Comparison of ENCODE assay signal across 14 cellular contexts in the genomic region with DNA sequence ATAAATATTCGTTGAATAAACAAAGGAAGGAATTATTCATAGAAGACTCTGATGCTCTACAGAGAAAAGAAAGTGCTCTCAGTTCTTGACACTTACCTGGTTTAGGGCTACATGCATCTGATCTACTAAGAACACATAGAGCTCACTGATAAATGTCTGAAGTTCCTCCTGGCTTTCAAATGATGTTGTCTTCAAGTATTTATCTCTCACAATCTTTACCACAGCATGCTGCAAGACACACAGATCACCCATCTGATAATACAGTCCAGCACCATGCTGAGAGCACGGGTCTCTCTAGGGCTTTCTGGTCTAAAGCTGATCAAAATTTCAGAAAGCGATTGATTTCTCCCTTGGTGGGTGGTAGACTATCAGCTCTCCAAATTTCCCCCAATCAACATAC. TPM values are rescaled to one million over a fixed set of nuclear protein-coding genes. Genes with fewer than 3 reads are reported as not detected.
DNase-seq lines count a peak whose midpoint lies in the region; ATAC-seq and TF ChIP-seq lines count a peak whose summit lies in the region.
"Had no signal": no experiment of that assay in that cellular context is flagged by ENCODE, and none has a peak within 500 bp of the region (broad histone marks: within the 10 kb centered on the region; RNA-seq: fewer than 3 reads in every experiment).

No MANE protein-coding gene starts in this region.

- H3K4me1 Mint-ChIP-seq in activated T-helper 17 cell treated with anti-CD3 and anti-CD28 coated beads, Interleukin-2, amount 50 U/mL, for 72 hours, result no peaks in the 10 kb centered on the region
- H3K4me1 Mint-ChIP-seq in naive thymus-derived CD4-positive, alpha-beta T cell, result peaks cover 0 to 4% (median 0%) of the 10 kb centered on the region in 7 donors
- H3K4me1 Mint-ChIP-seq: CD4-positive, CD25-positive, alpha-beta regulatory T cell; H9 had no signal

- H3K9ac ChIP-seq in DND-41 (ENCODE audit: low read depth, low read length), result no peak overlapping the region

- no peaks in the 10 kb centered on the region for H3K27me3 Mint-ChIP-seq in activated T-helper 17 cell treated with anti-CD3 and anti-CD28 coated beads, Interleukin-2, amount 50 U/mL, for 72 hours
- H3K27me3 Mint-ChIP-seq in naive thymus-derived CD4-positive, alpha-beta T cell, result peaks cover 0 to 21% (median 0%) of the 10 kb centered on the region in 5 donors

- no peak for TF ChIP-seq CTCF in DND-41 (IDR thresholded peaks at IDR 0.05; ENCODE audit: borderline replicate concordance, extremely low read depth, low read length, poor library complexity, severe bottlenecking)

- TF ChIP-seq POLR2A in erythroblast (IDR thresholded peaks at IDR 0.05; ENCODE audit: low read length), result no peak

- H3K27me3 ChIP-seq in DND-41 (ENCODE audit: insufficient read depth, low read length, poor library complexity), result no peaks in the 10 kb centered on the region
- H3K27me3 ChIP-seq in naive thymus-derived CD4-positive, alpha-beta T cell (ENCODE audit: control insufficient read depth in 2 of 2, insufficient read depth in 2 of 2, low read length in 2 of 2), result no peaks in the 10 kb centered on the region

- no peak overlapping the region for H3K4me2 ChIP-seq in DND-41 (ENCODE audit: insufficient read depth, low read length)

- H3K9me3 Mint-ChIP-seq in activated T-helper 17 cell treated with anti-CD3 and anti-CD28 coated beads, Interleukin-2, amount 50 U/mL, for 72 hours, result no peaks in the 10 kb centered on the region
- no peaks in the 10 kb centered on the region for H3K9me3 Mint-ChIP-seq in naive thymus-derived CD4-positive, alpha-beta T cell
- H3K9me3 Mint-ChIP-seq: H9 had no signal

- no peak overlapping the region for H3K4me3 Mint-ChIP-seq in activated T-helper 17 cell treated with anti-CD3 and anti-CD28 coated beads, Interleukin-2, amount 50 U/mL, for 72 hours
- H3K4me3 Mint-ChIP-seq in naive thymus-derived CD4-positive, alpha-beta T cell, result no peak overlapping the region
- H3K4me3 Mint-ChIP-seq: CD4-positive, CD25-positive, alpha-beta regulatory T cell; H9 had no signal

- DNase-seq in DND-41, result no peak
- no peak for DNase-seq in naive thymus-derived CD4-positive, alpha-beta T cell
- DNase-seq in occipital lobe (lab: John Stamatoyannopoulos, UW), result no peak
- no peak for DNase-seq in erythroblast (lab: John Stamatoyannopoulos, UW)
- DNase-seq in DMS79 (lab: John Stamatoyannopoulos, UW), result no peak
- DNase-seq: BE2C; C1 segment of cervical spinal cord; Caco-2; CD4-positive, CD25-positive, alpha-beta regulatory T cell; GF-D8; GOT3; H9; IMR-90 had no signal

- no peaks in the 10 kb centered on the region for H3K36me3 Mint-ChIP-seq in activated T-helper 17 cell treated with anti-CD3 and anti-CD28 coated beads, Interleukin-2, amount 50 U/mL, for 72 hours (ENCODE audit: low read depth)
- peaks cover 0 to 27% (median 4%) of the 10 kb centered on the region in 5 donors for H3K36me3 Mint-ChIP-seq in naive thymus-derived CD4-positive, alpha-beta T cell

- POLR2A ChIA-PET in naive thymus-derived CD4-positive, alpha-beta T cell (lab: Charles Lee), result no interaction called here

- no peak overlapping the region for H3K27ac Mint-ChIP-seq in activated T-helper 17 cell treated with anti-CD3 and anti-CD28 coated beads, Interleukin-2, amount 50 U/mL, for 72 hours
- H3K27ac Mint-ChIP-seq in naive thymus-derived CD4-positive, alpha-beta T cell, result no peak overlapping the region
- H3K27ac Mint-ChIP-seq: H9 had no signal

- CTCF ChIA-PET in naive thymus-derived CD4-positive, alpha-beta T cell (lab: Charles Lee), result no interaction called here

- H2AFZ ChIP-seq in DND-41 (ENCODE audit: low read depth, low read length), result no peak overlapping the region

- intact Hi-C loops in naive thymus-derived CD4-positive, alpha-beta T cell (cut with micrococcal nuclease), result no loop called here

- no peak overlapping the region for H3K27ac ChIP-seq in DND-41 (ENCODE audit: low read length)
- H3K27ac ChIP-seq in naive thymus-derived CD4-positive, alpha-beta T cell (ENCODE audit: low read depth, low read length), result no peak overlapping the region

- no peak overlapping the region for H3K4me3 ChIP-seq in DND-41 (ENCODE audit: low read depth in 1 of 2, low read length in 2 of 2)
- no peak overlapping the region for H3K4me3 ChIP-seq in naive thymus-derived CD4-positive, alpha-beta T cell (ENCODE audit: low read length)

- no peaks in the 10 kb centered on the region for H4K20me1 ChIP-seq in DND-41 (ENCODE audit: insufficient read depth, low read length)

- ATAC-seq in DND-41 (ENCODE audit: insufficient read depth, low read depth), result peak; percentile 37; the same call in 2 of the 3 replicates
- ATAC-seq in activated T-helper 17 cell treated with anti-CD3 and anti-CD28 coated beads, Interleukin-2, amount 50 U/mL, for 72 hours (replicated peaks), result peak; percentile 40
- peak; percentile 27 for ATAC-seq in naive thymus-derived CD4-positive, alpha-beta T cell

- no peaks in the 10 kb centered on the region for H3K79me2 ChIP-seq in DND-41 (ENCODE audit: insufficient read depth, low read length)

- no peaks in the 10 kb centered on the region for H3K9me3 ChIP-seq in DND-41 (ENCODE audit: insufficient read depth, low read length, severe bottlenecking)
- H3K9me3 ChIP-seq in naive thymus-derived CD4-positive, alpha-beta T cell (ENCODE audit: control insufficient read depth in 2 of 3, low read length in 3 of 3), result no peaks in the 10 kb centered on the region
- H3K9me3 ChIP-seq: BE2C, Caco-2 had no signal

- H3K4me1 ChIP-seq in DND-41 (ENCODE audit: insufficient read depth, low read length), result no peaks in the 10 kb centered on the region
- no peaks in the 10 kb centered on the region for H3K4me1 ChIP-seq in naive thymus-derived CD4-positive, alpha-beta T cell (ENCODE audit: control insufficient read depth in 2 of 2, insufficient read depth in 2 of 2, low read length in 2 of 2)
- H3K4me1 ChIP-seq: BE2C, Caco-2 had no signal

- no peaks in the 10 kb centered on the region for H3K36me3 ChIP-seq in DND-41 (ENCODE audit: insufficient read depth, low read length)
- H3K36me3 ChIP-seq in naive thymus-derived CD4-positive, alpha-beta T cell (ENCODE audit: control insufficient read depth in 2 of 3, insufficient read depth in 3 of 3, low read length in 3 of 3), result no peaks in the 10 kb centered on the region
- H3K36me3 ChIP-seq: BE2C had no signal

RNA-seq across cellular contexts. Expression of gene MRPS16, which starts 44.5 kb away (rescaled TPM):
- total RNA-seq in activated T-helper 17 cell treated with anti-CD3 and anti-CD28 coated beads, Interleukin-2, amount 50 U/mL, for 72 hours, result 100 to 1,000 TPM in 1 of 2 donors, 10 to 100 TPM in 1; 69.5 to 112 TPM
- total RNA-seq in naive thymus-derived CD4-positive, alpha-beta T cell, result 10 to 100 TPM; 29.6 to 99.9 (median 47.6) TPM
- 100 to 1,000 TPM in 1 of 2 donors, 10 to 100 TPM in 1; 76.1 to 104 TPM for polyA plus RNA-seq in naive thymus-derived CD4-positive, alpha-beta T cell
- total RNA-seq in occipital lobe, result 102 TPM

RNA-seq across cellular contexts. Expression of gene DNAJC9, which starts 49.9 kb away (rescaled TPM):
- 10 to 100 TPM; 43.5 to 68.1 TPM for total RNA-seq in activated T-helper 17 cell treated with anti-CD3 and anti-CD28 coated beads, Interleukin-2, amount 50 U/mL, for 72 hours
- total RNA-seq in naive thymus-derived CD4-positive, alpha-beta T cell, result 10 to 100 TPM; 14.5 to 47.7 (median 26.8) TPM
- 10 to 100 TPM; 31.2 to 33.8 TPM for polyA plus RNA-seq in naive thymus-derived CD4-positive, alpha-beta T cell
- 59.7 TPM for total RNA-seq in occipital lobe
